In the genomic region with DNA sequence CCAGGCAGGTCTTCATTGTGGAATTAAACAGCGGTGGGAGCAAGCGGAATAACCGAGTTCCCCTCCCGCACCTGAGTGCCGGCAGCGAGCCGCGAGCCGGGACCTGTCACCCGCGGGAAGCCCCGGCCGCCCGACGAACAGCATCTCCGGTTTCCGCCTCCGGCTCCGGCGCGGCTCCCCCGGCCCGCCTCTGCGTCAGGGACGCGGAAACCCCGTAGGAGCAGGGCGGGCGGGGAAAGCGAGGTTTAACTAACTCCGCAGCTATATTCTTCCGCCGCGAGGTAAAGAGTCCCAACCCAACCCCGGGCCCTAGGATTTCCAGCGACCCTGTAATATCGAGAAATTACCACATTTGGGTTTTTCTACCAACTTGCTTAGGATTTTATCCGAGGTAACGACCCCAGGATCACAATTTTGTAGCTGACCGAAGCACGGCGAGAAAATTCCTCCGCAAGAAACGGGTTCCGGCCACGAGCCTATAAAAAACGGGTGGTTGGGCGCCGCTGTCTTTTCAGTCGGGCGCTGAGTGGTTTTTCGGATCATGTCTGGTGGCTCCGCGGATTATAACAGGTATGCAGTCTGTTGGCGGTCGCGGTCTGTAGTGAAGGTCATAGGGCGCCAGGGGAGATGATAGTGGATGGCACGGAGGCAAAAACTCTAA, we compare ENCODE assay signal across 8 cellular contexts. TPM values are rescaled to one million over a fixed set of nuclear protein-coding genes. Genes with fewer than 3 reads are reported as not detected.
DNase-seq lines count a peak whose midpoint lies in the region; ATAC-seq and TF ChIP-seq lines count a peak whose summit lies in the region.

EIF4A2 (plus strand) TSS at position 508 of the 661 bp plus-strand sequence; CDS start at position 542, 34 bp downstream.

- peaks cover 19% of the 10 kb centered on the region for H3K79me2 ChIP-seq in parathyroid adenoma

- H3K36me3 ChIP-seq in adipocyte (ENCODE audit: control insufficient read depth, insufficient read depth, low read length, severe bottlenecking): peaks cover 40% of the 10 kb centered on the region
- H3K36me3 ChIP-seq in parathyroid adenoma (ENCODE audit: control insufficient read depth, insufficient read depth, low read length): peaks cover 7% of the 10 kb centered on the region
- H3K36me3 ChIP-seq in thyroid gland: peaks cover 33 to 41% of the 10 kb centered on the region in 2 donors

- H3K27ac ChIP-seq in parathyroid adenoma: peak within 1 kb of the TSS; percentile 100
- peak within 1 kb of the TSS; percentile 96 to 100 (median 99) for H3K27ac ChIP-seq in thyroid gland

- H3K27me3 Mint-ChIP-seq in T-cell: peaks cover 0 to 2% of the 10 kb centered on the region in 2 donors

- peaks cover 45% of the 10 kb centered on the region for H3K36me3 Mint-ChIP-seq in T-cell

- TF ChIP-seq POLR2A in thyroid gland (IDR thresholded peaks at IDR 0.05): peak; percentile 85 to 88

- intact Hi-C loops in Right ventricle myocardium superior (cut with DNase I) (no loop called here), thyroid gland (cut with DNase I) (no loop called here)

- CTCF ChIA-PET in T-cell (lab: Charles Lee): interaction anchor here (1.0 to 1.2 kb wide), 3 partner anchors 166 to 356 kb away, joined by 3 to 4 read pairs (median 3); partner anchors contain the start of genes DNAJB11 (in 1 of the 2) and RPL39L (in 1 of the 2)

- H3K9ac ChIP-seq in adipocyte (ENCODE audit: low read length) (peak within 1 kb of the TSS; percentile 100), parathyroid adenoma (peak within 1 kb of the TSS; percentile 98)

- 0% methylated on average over 18 to 37 of the region's 59 CpGs for WGBS in thyroid gland, 2 donors

- no peaks in the 10 kb centered on the region for H3K9me3 Mint-ChIP-seq in T-cell

- H3K27ac Mint-ChIP-seq in T-cell: peak within 1 kb of the TSS; percentile 98 to 100

- peak within 1 kb of the TSS; percentile 98 to 100 (median 100) for H3K4me3 Mint-ChIP-seq in T-cell

- DNase-seq in NCI-H146 (lab: John Stamatoyannopoulos, UW) (peak; percentile 95), T-cell (peak; percentile 76 to 91 (median 86)), adipocyte (ENCODE audit: low read depth) (peak; percentile 97), Right ventricle myocardium superior (peak; percentile 93), thyroid gland (peak; percentile 91)

- peaks cover 48 to 53% (median 52%) of the 10 kb centered on the region in 3 donors for H3K4me1 Mint-ChIP-seq in T-cell

- H3K4me1 ChIP-seq in adipocyte (ENCODE audit: control insufficient read depth, insufficient read depth, low read length) (peaks cover 36% of the 10 kb centered on the region), parathyroid adenoma (peaks cover 20% of the 10 kb centered on the region), thyroid gland (peaks cover 33 to 35% of the 10 kb centered on the region in 2 donors)

- H2AFZ ChIP-seq in parathyroid adenoma: peak within 1 kb of the TSS; percentile 100

- POLR2A ChIA-PET in T-cell (lab: Charles Lee): interaction anchor here (0.5 to 3.2 kb wide), 21 partner anchors 9 to 845 kb away, joined by 3 to 22 read pairs (median 5); partner anchors contain the start of genes DNAJB11 (in 2 of the 2), RFC4 (in 1 of the 2) and TRA2B (in 1 of the 2)

- H3K27me3 ChIP-seq in adipocyte (replicated peaks; ENCODE audit: control insufficient read depth, insufficient read depth, low read length) (no peaks in the 10 kb centered on the region), parathyroid adenoma (ENCODE audit: control insufficient read depth, insufficient read depth, low read length) (no peaks in the 10 kb centered on the region), thyroid gland (no peaks in the 10 kb centered on the region)

- TF ChIP-seq CTCF in GM12875 (IDR thresholded peaks at IDR 0.05; ENCODE audit: borderline replicate concordance, insufficient read depth, low read depth, low read length) (no peak), parathyroid adenoma (IDR thresholded peaks at IDR 0.05) (peak; percentile 17), thyroid gland (IDR thresholded peaks at IDR 0.05) (no peak)

- H3K4me3 ChIP-seq in GM12875 (ENCODE audit: low read depth, low read length) (peak within 1 kb of the TSS; percentile 89), adipocyte (ENCODE audit: low read length) (peak within 1 kb of the TSS; percentile 100), parathyroid adenoma (ENCODE audit: low read depth, low read length) (peak within 1 kb of the TSS; percentile 99), thyroid gland (replicated peaks in 1 of 3) (peak within 1 kb of the TSS; percentile 55 to 99 (median 89))

- peak within 1 kb of the TSS; percentile 98 for H3K4me2 ChIP-seq in parathyroid adenoma (ENCODE audit: low read length)

- no peaks in the 10 kb centered on the region for H3K9me3 ChIP-seq in adipocyte (ENCODE audit: control insufficient read depth, low read length)
- no peaks in the 10 kb centered on the region for H3K9me3 ChIP-seq in parathyroid adenoma (ENCODE audit: control insufficient read depth, low read length)
- H3K9me3 ChIP-seq in thyroid gland: no peaks in the 10 kb centered on the region

- peak; percentile 64 for ATAC-seq in HG02840 (IDR thresholded peaks at IDR 0.05; ENCODE audit: low FRiP score, unreplicated experiment)
- ATAC-seq in T-cell (replicated peaks in 1 of 4): peak; percentile 71 to 77 (median 76)
- peak; percentile 91 for ATAC-seq in Right ventricle myocardium superior (ENCODE audit: poor library complexity)

RNA-seq across cellular contexts. Expression of gene EIF4A2, which starts in this region (rescaled TPM):
- total RNA-seq in T-cell: 100 to 1,000 TPM; 544 to 870 (median 576) TPM
- total RNA-seq in Right ventricle myocardium superior: 415 TPM
- 100 to 1,000 TPM; 356 to 655 (median 412) TPM for total RNA-seq in thyroid gland

Comparison
In these comparisons a context has a peak if more than half of its experiments do, and no peak if none do; other contexts are left out.
1. Peak in every context shown above with its lines: DNase-seq, ATAC-seq, H3K4me3 ChIP-seq and H3K27ac ChIP-seq.